Comparison of ENCODE assay signal across 10 cellular contexts in genomic region chr10:128049226-128050010, GRCh38.
DNase-seq lines count a peak whose midpoint lies in the region; ATAC-seq and TF ChIP-seq lines count a peak whose summit lies in the region.
"Had no signal": no experiment of that assay in that cellular context is flagged by ENCODE, and none has a peak within 500 bp of the region (broad histone marks: within the 10 kb centered on the region; RNA-seq: fewer than 3 reads in every experiment).

No MANE protein-coding gene starts in this region.

- CTCF ChIA-PET in mammary epithelial cell (lab: Charles Lee; ENCODE audit: low non-redundant PET), result interaction anchor here (1.9 kb wide), 1 partner anchor 20 kb away, joined by 7 read pairs; no protein-coding TSS in a partner anchor

- H3F3A ChIP-seq in OCI-LY1 (ENCODE audit: insufficient read depth, low read length), result no peaks in the 10 kb centered on the region

- dilution Hi-C loops in mammary epithelial cell (cut with HindIII; ENCODE audit: low sequenced_read_pairs), result no loop called here

- no peak for DNase-seq in DND-41
- peak; percentile 26 for DNase-seq in mammary epithelial cell
- DNase-seq in OCI-M2 (lab: John Stamatoyannopoulos, UW; ENCODE audit: unreplicated experiment), result no peak
- DNase-seq in AG20443 (ENCODE audit: low spot score), result no peak
- DNase-seq: activated CD4-positive, alpha-beta T cell treated with anti-CD3 and anti-CD28 coated beads for 48 hours; cerebellar nuclear complex had no signal

- peak overlapping the region; percentile 87; the same call in 1 of the 2 replicates for H3K27ac ChIP-seq in DND-41 (ENCODE audit: low read length)
- peak overlapping the region; percentile 76 for H3K27ac ChIP-seq in OCI-LY1 (ENCODE audit: low read depth, low read length, poor library complexity, severe bottlenecking)
- peak overlapping the region; percentile 93 for H3K27ac ChIP-seq in mammary epithelial cell (ENCODE audit: insufficient read depth, low read depth, low read length)
- H3K27ac ChIP-seq in neutrophil, result peak overlapping the region; percentile 98

- H3K36me3 ChIP-seq in DND-41 (ENCODE audit: insufficient read depth, low read length) (peaks cover 18% of the 10 kb centered on the region), OCI-LY1 (ENCODE audit: insufficient read depth, low read length) (peaks cover 21% of the 10 kb centered on the region; the same call in 1 of the 2 replicates), mammary epithelial cell (ENCODE audit: insufficient read depth, low read length) (peaks cover 22% of the 10 kb centered on the region), neutrophil (peaks cover 57% of the 10 kb centered on the region)

- no peak for ATAC-seq in DND-41 (ENCODE audit: insufficient read depth, low read depth)
- no peak for ATAC-seq in HG02623 (IDR thresholded peaks at IDR 0.05; ENCODE audit: unreplicated experiment)
- no peak for ATAC-seq in GM18867 (IDR thresholded peaks at IDR 0.05; ENCODE audit: unreplicated experiment)

- intact Hi-C loops in mammary epithelial cell (cut with micrococcal nuclease), result no loop called here

- no TSS peak for BruUV-seq in mammary epithelial cell (replicated peaks; lab: Mats Ljungman, UMichigan)

- in situ Hi-C loops in mammary epithelial cell (cut with MboI; ENCODE audit: low sequenced_read_pairs in 2 of 2), result no loop called here

- H2AFZ ChIP-seq in DND-41 (ENCODE audit: low read depth, low read length), result no peak overlapping the region
- H2AFZ ChIP-seq in OCI-LY1 (ENCODE audit: low read length), result no peak overlapping the region
- H2AFZ ChIP-seq in mammary epithelial cell (ENCODE audit: low read depth, low read length), result no peak overlapping the region

- H4K20me1 ChIP-seq in DND-41 (ENCODE audit: insufficient read depth, low read length), result no peaks in the 10 kb centered on the region
- H4K20me1 ChIP-seq in OCI-LY1 (ENCODE audit: insufficient read depth, low read length), result no peaks in the 10 kb centered on the region
- no peaks in the 10 kb centered on the region for H4K20me1 ChIP-seq in mammary epithelial cell (ENCODE audit: insufficient read depth, low read length)

- H3K79me2 ChIP-seq in DND-41 (ENCODE audit: insufficient read depth, low read length) (peaks cover 19% of the 10 kb centered on the region), OCI-LY1 (ENCODE audit: insufficient read depth, low read length) (no peaks in the 10 kb centered on the region), mammary epithelial cell (ENCODE audit: insufficient read depth, low read length) (peaks cover 65% of the 10 kb centered on the region)

- H3K4me3 ChIP-seq in DND-41 (ENCODE audit: low read depth in 1 of 2, low read length in 2 of 2), result peak overlapping the region in 1 of 2 experiments; percentile 15; a peak in 2 of 4 replicates
- H3K4me3 ChIP-seq in OCI-LY1 (ENCODE audit: low read depth, low read length, poor library complexity, severe bottlenecking), result peak overlapping the region; percentile 79
- H3K4me3 ChIP-seq in mammary epithelial cell (replicated peaks in 1 of 3; ENCODE audit: insufficient read depth in 1 of 3, low read depth in 2 of 3, low read length in 3 of 3), result peak overlapping the region; percentile 66 to 70 (median 66)
- H3K4me3 ChIP-seq in neutrophil (ENCODE audit: low read depth in 1 of 2, low read length in 1 of 2), result peak overlapping the region; percentile 88 to 91

- TF ChIP-seq CTCF in DND-41 (IDR thresholded peaks at IDR 0.05; ENCODE audit: borderline replicate concordance, extremely low read depth, low read length, poor library complexity, severe bottlenecking) (no peak), OCI-LY1 (IDR thresholded peaks at IDR 0.05; ENCODE audit: low read length) (no peak), mammary epithelial cell (conservative IDR thresholded peaks at IDR 0.05 in 1 of 2, IDR thresholded peaks at IDR 0.05 in 1 of 2; ENCODE audit: extremely low read depth in 1 of 2, insufficient read depth in 1 of 2, low read depth in 1 of 2, low read length in 2 of 2) (no peak), neutrophil (IDR thresholded peaks at IDR 0.05) (no peak)

- WGBS in mammary epithelial cell (ENCODE audit: low coverage, missing lambda C conversion rate), result 40% methylated on average over 13 of the region's 21 CpGs

- H3K4me1 ChIP-seq in DND-41 (ENCODE audit: insufficient read depth, low read length) (peaks cover 44% of the 10 kb centered on the region), OCI-LY1 (ENCODE audit: insufficient read depth, low read length, severe bottlenecking) (peaks cover 36% of the 10 kb centered on the region), mammary epithelial cell (ENCODE audit: insufficient read depth, low read length) (peaks cover 41% of the 10 kb centered on the region), neutrophil (ENCODE audit: control insufficient read depth in 1 of 2, insufficient read depth in 1 of 2, low read depth in 1 of 2, low read length in 1 of 2) (peaks cover 84% of the 10 kb centered on the region in 2 experiments)

- H3K9me3 ChIP-seq in DND-41 (ENCODE audit: insufficient read depth, low read length, severe bottlenecking) (no peaks in the 10 kb centered on the region), OCI-LY1 (ENCODE audit: low read length) (no peaks in the 10 kb centered on the region), mammary epithelial cell (replicated peaks; ENCODE audit: insufficient read depth, low read length) (no peaks in the 10 kb centered on the region), neutrophil (no peaks in the 10 kb centered on the region)

- H3K9ac ChIP-seq in DND-41 (ENCODE audit: low read depth, low read length) (no peak overlapping the region), OCI-LY1 (ENCODE audit: low read length) (peak overlapping the region; percentile 74; the same call in 1 of the 2 replicates), mammary epithelial cell (ENCODE audit: insufficient read depth, low read length) (peak overlapping the region; percentile 95)

- H3K9me2 ChIP-seq in OCI-LY1 (ENCODE audit: low read depth, low read length), result no peaks in the 10 kb centered on the region

- H3K27me3 ChIP-seq in DND-41 (ENCODE audit: insufficient read depth, low read length, poor library complexity) (no peaks in the 10 kb centered on the region), OCI-LY1 (ENCODE audit: insufficient read depth, low read length) (no peaks in the 10 kb centered on the region), mammary epithelial cell (ENCODE audit: insufficient read depth, low read length) (no peaks in the 10 kb centered on the region), neutrophil (no peaks in the 10 kb centered on the region)

- H3K4me2 ChIP-seq in DND-41 (ENCODE audit: insufficient read depth, low read length) (peak overlapping the region; percentile 94), OCI-LY1 (ENCODE audit: low read length) (peak overlapping the region; percentile 94), mammary epithelial cell (ENCODE audit: insufficient read depth, low read depth, low read length) (peak overlapping the region; percentile 89)
